Comparison of ENCODE assay signal across 25 cellular contexts in genomic region chr14:91595736-91596135, GRCh38.
"Had no signal": no experiment of that assay in that cellular context is flagged by ENCODE, and none has a peak within 500 bp of the region (broad histone marks: within the 10 kb centered on the region; RNA-seq: fewer than 3 reads in every experiment).

No MANE protein-coding gene starts in this region.

- DNase-seq: natural killer cell; occipital lobe; ovary; posterior cingulate gyrus; psoas muscle; right cardiac atrium; right lobe of liver; sigmoid colon; small intestine; stimulated activated CD4-positive, alpha-beta T cell treated with anti-CD3 and anti-CD28 coated beads, Interleukin-15, amount 100 ng/mL, for 24 hours; stimulated activated CD4-positive, alpha-beta T cell treated with anti-CD3 and anti-CD28 coated beads, Interleukin-2, amount 100 ng/mL, for 24 hours; stimulated activated CD4-positive, alpha-beta T cell treated with anti-CD3 and anti-CD28 coated beads, Interleukin-2, amount 100 ng/mL, for 48 hours; stimulated activated CD4-positive, alpha-beta T cell treated with anti-CD3 and anti-CD28 coated beads, Interleukin-4, amount 100 ng/mL, for 24 hours; stimulated activated naive B cell treated with anti-CD40 and anti-IgM and Interleukin-4, amounts not matched to agents 10 μg/mL and 1 μg/mL and 100 μg/mL, for 72 hours; stimulated activated naive CD4-positive, alpha-beta T cell treated with Interleukin-2 at 50 U/mL for 16 hours; stomach; thyroid gland; trophoblast cell; upper lobe of left lung had no signal

- H3K27me3 ChIP-seq: neural progenitor cell, ovary, right lobe of liver, sigmoid colon, stomach, thyroid gland, tibial nerve, upper lobe of left lung, vagina had no signal

- ATAC-seq: natural killer cell; psoas muscle; right cardiac atrium; right lobe of liver; stimulated activated effector memory CD8-positive, alpha-beta T cell treated with anti-CD3 and anti-CD28 coated beads, Interleukin-12 subunit alpha, Interleukin-12 subunit beta, amount 100 ng/mL, for 72 hours; stimulated activated naive B cell treated with anti-CD40 and anti-IgM and Interleukin-4, amounts not matched to agents 10 μg/mL and 1 μg/mL and 100 μg/mL, for 72 hours had no signal

- H3K4me3 ChIP-seq: neural progenitor cell, ovary, psoas muscle, right lobe of liver, sigmoid colon, stomach, thoracic aorta, thyroid gland, tibial nerve, upper lobe of left lung, vagina had no signal

- H3K27ac ChIP-seq: neural progenitor cell, ovary, parathyroid adenoma, psoas muscle, right lobe of liver, sigmoid colon, stomach, thoracic aorta, thyroid gland, tibial nerve, upper lobe of left lung, vagina had no signal

- H3K79me2 ChIP-seq: parathyroid adenoma had no signal

- H3K9ac ChIP-seq: neural progenitor cell, parathyroid adenoma had no signal

- H3K36me3 ChIP-seq: neural progenitor cell, ovary, right lobe of liver, sigmoid colon, stomach, thoracic aorta, thyroid gland, tibial nerve, upper lobe of left lung, vagina had no signal

- H3K4me1 ChIP-seq: neural progenitor cell, parathyroid adenoma, psoas muscle, right lobe of liver, sigmoid colon, thyroid gland, tibial nerve, upper lobe of left lung, vagina had no signal

- H3K4me2 ChIP-seq: neural progenitor cell had no signal

- H3K9me3 ChIP-seq: ovary, right lobe of liver, sigmoid colon, thoracic aorta, thyroid gland, vagina had no signal
